ENCODE assay signal across 15 cellular contexts in genomic region chr1:8134546-8135235, GRCh38.
A peak's percentile ranks its signal among the peaks of the same experiment; 100 is the strongest.
DNase-seq lines count a peak whose midpoint lies in the region; ATAC-seq and TF ChIP-seq lines count a peak whose summit lies in the region.
"Had no signal": no experiment of that assay in that cellular context is flagged by ENCODE, and none has a peak within 500 bp of the region (broad histone marks: within the 10 kb centered on the region; RNA-seq: fewer than 3 reads in every experiment).

No MANE protein-coding gene starts in this region.

- H3K27ac Mint-ChIP-seq in activated naive CD4-positive, alpha-beta T cell treated with anti-CD3 and anti-CD28 coated beads, Interleukin-2, amount 50 U/mL, for 72 hours: no peak overlapping the region
- H3K27ac Mint-ChIP-seq: activated T-cell treated with anti-CD3 and anti-CD28 coated beads, Interleukin-2, amount 50 U/mL, for 72 hours; naive B cell; stimulated activated naive CD8-positive, alpha-beta T cell treated with anti-CD3 and anti-CD28 coated beads, Interleukin-15, amount 100 ng/mL, for 72 hours had no signal

- dilution Hi-C loops in IMR-90 (cut with HindIII; ENCODE audit: low sequenced_read_pairs, unreplicated experiment): no loop called here

- H3K14ac ChIP-seq in IMR-90 (replicated peaks; ENCODE audit: low read depth, low read length): peak overlapping the region; percentile 14

- 100% methylated on average over 2 of the region's 14 CpGs; no CpG with 5 or more reads in 1 of the 2 experiments for WGBS in IMR-90 (ENCODE audit: extremely low coverage in 2 of 2, insufficient read length in 1 of 2), 2 experiments
- 43 to 44% methylated on average over 14 of the region's 14 CpGs for WGBS in thyroid gland, 2 donors

- ATAC-seq in IMR-90 (ENCODE audit: low read depth) (no peak), HG02588 (IDR thresholded peaks at IDR 0.05; ENCODE audit: unreplicated experiment) (no peak)
- ATAC-seq in activated naive CD4-positive, alpha-beta T cell treated with anti-CD3 and anti-CD28 coated beads, Interleukin-2, amount 50 U/mL, for 72 hours: no peak
- ATAC-seq: activated T-cell treated with anti-CD3 and anti-CD28 coated beads, Interleukin-2, amount 50 U/mL, for 72 hours; stimulated activated naive CD8-positive, alpha-beta T cell treated with anti-CD3 and anti-CD28 coated beads, Interleukin-15, amount 100 ng/mL, for 72 hours had no signal

- H3K18ac ChIP-seq in IMR-90 (ENCODE audit: low read depth, low read length): peak overlapping the region; percentile 66

- TF ChIP-seq RAD21 in IMR-90 (IDR thresholded peaks at IDR 0.05; ENCODE audit: low read length): no peak

- peak overlapping the region; percentile 98 for H2AK5ac ChIP-seq in IMR-90 (ENCODE audit: low read depth, low read length)

- H3K4me3 ChIP-seq in IMR-90 (ENCODE audit: insufficient read depth, low read depth, low read length) (no peak overlapping the region), cardiac fibroblast (replicated peaks in 1 of 2; ENCODE audit: low read depth in 2 of 2, low read length in 2 of 2) (peak overlapping the region in 1 of 2 donors; percentile 12), mucosa of rectum (ENCODE audit: low read length in 2 of 2) (no peak overlapping the region), thyroid gland (replicated peaks in 1 of 3) (no peak overlapping the region)

- peak overlapping the region; percentile 88 for H2BK5ac ChIP-seq in IMR-90 (ENCODE audit: low read depth, low read length, poor library complexity, severe bottlenecking)

- CTCF ChIA-PET in IMR-90 (lab: Yijun Ruan, JAX): interaction anchor here (1.1 to 1.2 kb wide), 2 partner anchors 13 to 176 kb away, joined by 3 to 4 read pairs; no protein-coding TSS in a partner anchor

- H3K4ac ChIP-seq in IMR-90 (ENCODE audit: low read depth, low read length): peak overlapping the region; percentile 79

- peaks cover 22% of the 10 kb centered on the region for H3K9me1 ChIP-seq in IMR-90 (ENCODE audit: insufficient read depth, low read length)

- H3K27me3 ChIP-seq in IMR-90 (ENCODE audit: control insufficient read depth, insufficient read depth, low read length) (no peaks in the 10 kb centered on the region; the same call in 1 of the 2 replicates), mucosa of rectum (ENCODE audit: control insufficient read depth in 2 of 2, insufficient read depth in 2 of 2, low read length in 2 of 2) (no peaks in the 10 kb centered on the region), thyroid gland (no peaks in the 10 kb centered on the region)

- no peaks in the 10 kb centered on the region for H4K20me1 ChIP-seq in IMR-90 (ENCODE audit: insufficient read depth, low read length)

- no peak overlapping the region for H3K23ac ChIP-seq in IMR-90 (ENCODE audit: low read depth, low read length)

- H2BK20ac ChIP-seq in IMR-90 (ENCODE audit: low read depth, low read length): peak overlapping the region; percentile 7; the same call in 1 of the 2 replicates

- H4K5ac ChIP-seq in IMR-90 (ENCODE audit: low read depth, low read length): peak overlapping the region; percentile 54

- TF ChIP-seq CTCF in IMR-90 (conservative IDR thresholded peaks at IDR 0.05; ENCODE audit: low read depth, low read length): no peak
- TF ChIP-seq CTCF in cardiac fibroblast (IDR thresholded peaks at IDR 0.05; ENCODE audit: low read depth, low read length): no peak
- no peak for TF ChIP-seq CTCF in thyroid gland (IDR thresholded peaks at IDR 0.05)

- no peak overlapping the region for H2AK9ac ChIP-seq in IMR-90 (replicated peaks; ENCODE audit: low read depth, low read length, poor library complexity)

- in situ Hi-C loops in IMR-90 (cut with MboI; ENCODE audit: low sequenced_read_pairs): no loop called here

- H3K36me3 Mint-ChIP-seq in activated naive CD4-positive, alpha-beta T cell treated with anti-CD3 and anti-CD28 coated beads, Interleukin-2, amount 50 U/mL, for 72 hours: no peaks in the 10 kb centered on the region
- H3K36me3 Mint-ChIP-seq: naive B cell had no signal

- H3K27ac ChIP-seq in IMR-90 (ENCODE audit: insufficient read depth, low read length) (peak overlapping the region; percentile 73; the same call in 1 of the 2 replicates), mucosa of rectum (ENCODE audit: low read depth in 2 of 2, low read length in 2 of 2) (peak overlapping the region; percentile 57 to 72), thyroid gland (peak overlapping the region; percentile 83 to 96 (median 87))
- H3K27ac ChIP-seq: WERI-Rb-1 had no signal

- H3K4me1 ChIP-seq in IMR-90 (ENCODE audit: control insufficient read depth, insufficient read depth, low read length) (peaks cover 25% of the 10 kb centered on the region), mucosa of rectum (ENCODE audit: control insufficient read depth in 2 of 2, insufficient read depth in 2 of 2, low read length in 2 of 2) (no peaks in the 10 kb centered on the region), thyroid gland (peaks cover 35 to 60% of the 10 kb centered on the region in 2 donors)

- peak overlapping the region; percentile 71 for H4K91ac ChIP-seq in IMR-90 (ENCODE audit: insufficient read depth, low read depth, low read length)

- H2BK120ac ChIP-seq in IMR-90 (ENCODE audit: low read depth, low read length): peak overlapping the region; percentile 53

- H3K9me3 ChIP-seq in IMR-90 (ENCODE audit: control insufficient read depth, insufficient read depth, low read length): no peaks in the 10 kb centered on the region
- no peaks in the 10 kb centered on the region for H3K9me3 ChIP-seq in mucosa of rectum (ENCODE audit: control insufficient read depth in 2 of 2, low read length in 2 of 2)
- no peaks in the 10 kb centered on the region for H3K9me3 ChIP-seq in thyroid gland

- H3K9me3 Mint-ChIP-seq in activated naive CD4-positive, alpha-beta T cell treated with anti-CD3 and anti-CD28 coated beads, Interleukin-2, amount 50 U/mL, for 72 hours: no peaks in the 10 kb centered on the region
- H3K9me3 Mint-ChIP-seq: activated T-cell treated with anti-CD3 and anti-CD28 coated beads, Interleukin-2, amount 50 U/mL, for 72 hours; naive B cell; stimulated activated naive CD8-positive, alpha-beta T cell treated with anti-CD3 and anti-CD28 coated beads, Interleukin-15, amount 100 ng/mL, for 72 hours had no signal

- H2AFZ ChIP-seq in IMR-90 (replicated peaks; ENCODE audit: low read length, poor library complexity): no peak overlapping the region

- H3K36me3 ChIP-seq in IMR-90 (ENCODE audit: control insufficient read depth, insufficient read depth, low read length) (no peaks in the 10 kb centered on the region), mucosa of rectum (ENCODE audit: control insufficient read depth in 2 of 2, insufficient read depth in 2 of 2, low read length in 2 of 2) (no peaks in the 10 kb centered on the region), thyroid gland (no peaks in the 10 kb centered on the region)
- H3K36me3 ChIP-seq: WERI-Rb-1 had no signal

- DNase-seq in IMR-90 (no peak), cardiac fibroblast (ENCODE audit: low read depth in 2 of 2) (peak; percentile 31 to 68), thyroid gland (peak in 1 of 2 donors; percentile 46), mucosa of gallbladder (ENCODE audit: low spot score) (no peak), DMS153 (lab: John Stamatoyannopoulos, UW) (no peak)
- DNase-seq in activated naive CD4-positive, alpha-beta T cell treated with anti-CD3 and anti-CD28 coated beads, Interleukin-2, amount 50 U/mL, for 72 hours (ENCODE audit: low spot score in 2 of 2): no peak
- DNase-seq: activated T-cell treated with anti-CD3 and anti-CD28 coated beads, Interleukin-2, amount 50 U/mL, for 72 hours; cortex of kidney; naive B cell; NCI-H2081; stimulated activated CD4-positive, alpha-beta T cell treated with anti-CD3 and anti-CD28 coated beads, Interleukin-2, amount 100 ng/mL, for 24 hours; stimulated activated naive CD8-positive, alpha-beta T cell treated with anti-CD3 and anti-CD28 coated beads, Interleukin-15, amount 100 ng/mL, for 72 hours; WERI-Rb-1 had no signal

- H3K9ac ChIP-seq in IMR-90 (ENCODE audit: low read depth, low read length) (peak overlapping the region; percentile 1; the same call in 1 of the 2 replicates), mucosa of rectum (ENCODE audit: low read depth in 1 of 2, low read length in 2 of 2) (no peak overlapping the region)

- H3K79me1 ChIP-seq in IMR-90 (ENCODE audit: low read depth in 1 of 2, low read length in 2 of 2): peaks cover 0 to 3% of the 10 kb centered on the region in 2 experiments; a peak in 1 of 4 replicates

- H3K4me2 ChIP-seq in IMR-90 (ENCODE audit: low read depth, low read length): peak overlapping the region; percentile 51

- H3K56ac ChIP-seq in IMR-90 (ENCODE audit: extremely low read depth, insufficient read depth, low read length): no peak overlapping the region

- no peak for TF ChIP-seq POLR2A in IMR-90 (IDR thresholded peaks at IDR 0.05; ENCODE audit: low read depth, low read length)
- TF ChIP-seq POLR2A in thyroid gland (IDR thresholded peaks at IDR 0.05): no peak

- H2BK15ac ChIP-seq in IMR-90 (ENCODE audit: low read depth, low read length): peak overlapping the region; percentile 48

- BruUV-seq in IMR-90 (replicated peaks; lab: Mats Ljungman, UMichigan): no TSS peak

- POLR2A ChIA-PET in IMR-90 (lab: Charles Lee; ENCODE audit: unreplicated experiment): no interaction called here

- peak overlapping the region; percentile 38 to 64; a peak in 3 of 4 replicates for H4K8ac ChIP-seq in IMR-90 (ENCODE audit: low read depth in 2 of 2, low read length in 2 of 2)

- intact Hi-C loops in IMR-90 (cut with micrococcal nuclease) (no loop called here), thyroid gland (cut with DNase I) (no loop called here)

TF ChIP-seq in IMR-90, 13 proteins besides CTCF, POLR2A, EP300 and RAD21 (continues in another document):
- TF ChIP-seq MXI1 (IDR thresholded peaks at IDR 0.05; ENCODE audit: borderline replicate concordance, low read depth, low read length): no peak
- no peak for TF ChIP-seq BHLHE40 (IDR thresholded peaks at IDR 0.05; ENCODE audit: low read depth, low read length)
- no peak for TF ChIP-seq MAZ (IDR thresholded peaks at IDR 0.05; ENCODE audit: borderline replicate concordance, low read depth, low read length)
- TF ChIP-seq CEBPB (IDR thresholded peaks at IDR 0.05; ENCODE audit: low read depth, low read length): no peak
- TF ChIP-seq NFE2L2 (IDR thresholded peaks at IDR 0.05; ENCODE audit: low read depth, low read length): no peak
- no peak for TF ChIP-seq SMC3 (IDR thresholded peaks at IDR 0.05; ENCODE audit: low read depth, low read length)
- TF ChIP-seq RCOR1 (IDR thresholded peaks at IDR 0.05; ENCODE audit: insufficient replicate concordance, low read length): no peak
- TF ChIP-seq ELK1 (IDR thresholded peaks at IDR 0.05; ENCODE audit: borderline replicate concordance, low read depth, low read length): no peak
- TF ChIP-seq MAFK (IDR thresholded peaks at IDR 0.05; ENCODE audit: low read depth, low read length): no peak

Comparison
In these comparisons a context has a peak if more than half of its experiments do, and no peak if none do; other contexts are left out.
1. DNase-seq: peak in cardiac fibroblast (2 of 2); none in IMR-90 (single experiment), mucosa of gallbladder (single experiment), activated naive CD4-positive, alpha-beta T cell treated with anti-CD3 and anti-CD28 coated beads, Interleukin-2, amount 50 U/mL, for 72 hours (0 of 2) and DMS153 (single experiment).
2. Peak in every context shown above with its lines, with median percentiles within 50 percentile points of each other: H3K27ac ChIP-seq.